In the genomic region with DNA sequence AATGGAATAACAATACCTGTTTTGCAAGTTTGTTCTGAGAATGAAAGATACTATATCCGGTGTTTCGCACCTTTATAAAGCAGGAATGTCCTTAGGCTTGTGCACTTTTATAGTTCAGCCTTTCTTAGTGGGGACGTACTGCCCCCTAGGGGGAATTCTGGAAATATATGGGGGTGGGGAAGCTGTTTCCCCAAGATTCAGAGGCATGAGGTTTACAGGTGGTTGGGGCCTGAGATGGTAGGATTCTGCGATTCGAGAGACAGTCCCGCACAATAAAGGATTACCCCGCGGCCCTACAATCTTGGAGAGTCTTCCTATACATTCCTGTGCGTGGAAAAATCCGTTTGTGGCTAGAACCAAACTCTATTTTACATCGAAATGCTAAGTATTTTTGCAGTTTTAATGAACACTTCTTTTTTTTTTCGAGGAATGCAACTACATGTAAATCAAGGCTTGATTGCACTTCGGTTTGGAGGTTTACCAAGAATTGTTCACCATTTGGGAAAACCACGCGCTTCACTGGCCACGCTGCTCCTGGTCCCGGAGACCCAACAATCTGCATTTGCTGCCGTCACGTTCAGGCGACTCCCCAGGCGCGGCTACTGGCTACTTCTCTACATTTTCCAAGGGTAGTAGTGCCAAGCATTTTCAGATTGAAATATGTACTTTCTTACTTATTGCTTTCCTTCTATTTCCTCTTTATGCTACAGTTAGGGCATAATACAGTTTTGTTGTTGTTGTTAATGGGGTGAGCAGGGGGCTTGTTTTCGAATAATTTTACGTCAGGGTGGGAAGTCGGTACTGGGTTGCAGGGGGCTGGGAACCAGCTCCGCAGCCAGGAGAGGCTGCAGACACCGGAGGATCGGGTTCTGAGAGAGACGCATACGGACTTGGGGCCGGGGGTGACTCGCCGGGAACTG, we compare ENCODE assay signal across 8 cellular contexts. TPM values are rescaled to one million over a fixed set of nuclear protein-coding genes. Genes with fewer than 3 reads are reported as not detected.
A peak's percentile ranks its signal among the peaks of the same experiment; 100 is the strongest.
DNase-seq lines count a peak whose midpoint lies in the region; ATAC-seq, FAIRE-seq and TF ChIP-seq lines count a peak whose summit lies in the region.

No MANE protein-coding gene starts in this region.

- H3K27ac ChIP-seq in HCT116 (ENCODE audit: low read depth, low read length) (no peak overlapping the region), K562 (ENCODE audit: extremely low read depth, low read depth, low read length) (no peak overlapping the region), iPS DF 6.9 (ENCODE audit: low read length) (no peak overlapping the region), sigmoid colon (peak overlapping the region; percentile 10 to 65 (median 58))

- in situ Hi-C loops in K562 (cut with MboI), result loop anchor here (5.0 to 25.0 kb wide), 5 partner anchors 121 to 991 kb away; no protein-coding TSS in a partner anchor

- peak; percentile 77 for ATAC-seq in HCT116
- peak; percentile 85 for ATAC-seq in K562
- no peak for ATAC-seq in GM21390 (IDR thresholded peaks at IDR 0.05; ENCODE audit: unreplicated experiment)

- no peaks in the 10 kb centered on the region for H3K27me3 ChIP-seq in HCT116 (ENCODE audit: insufficient read depth, low read length)
- H3K27me3 ChIP-seq in K562 (ENCODE audit: control insufficient read depth in 2 of 2, insufficient read depth in 2 of 2, low read length in 2 of 2), result no peaks in the 10 kb centered on the region
- no peaks in the 10 kb centered on the region; the same call in 1 of the 2 replicates for H3K27me3 ChIP-seq in iPS DF 6.9 (ENCODE audit: control insufficient read depth, insufficient read depth, low read length)
- no peaks in the 10 kb centered on the region for H3K27me3 ChIP-seq in sigmoid colon

- CTCF ChIA-PET in HCT116 (lab: Charles Lee) (interaction anchor here (0.6 to 3.1 kb wide), 19 partner anchors 11 to 1002 kb away, joined by 3 to 32 read pairs (median 4); a partner anchor contains a TSS), K562 (lab: Yijun Ruan, JAX; ENCODE audit: low intra/inter-chr PET ratio) (interaction anchor here (0.6 to 3.3 kb wide), 7 partner anchors 13 to 323 kb away, joined by 3 to 27 read pairs (median 4); a partner anchor contains a TSS)

- no TSS peak for BruUV-seq in HCT116 (replicated peaks; lab: Mats Ljungman, UMichigan)
- TSS peak; percentile 48 for BruUV-seq in K562 (replicated peaks; lab: Mats Ljungman, UMichigan)

- H2AFZ ChIP-seq in HCT116 (ENCODE audit: low read depth, low read length, poor library complexity, severe bottlenecking), result peak overlapping the region; percentile 90
- peak overlapping the region; percentile 88 for H2AFZ ChIP-seq in K562 (ENCODE audit: low read depth, low read length)

- H3K9me3 ChIP-seq in ES-I3 (ENCODE audit: control insufficient read depth, insufficient read depth, low read length), result no peaks in the 10 kb centered on the region
- H3K9me3 ChIP-seq in HCT116 (ENCODE audit: control insufficient read depth in 1 of 2, insufficient read depth in 1 of 2, low read depth in 1 of 2, low read length in 2 of 2), result no peaks in the 10 kb centered on the region
- H3K9me3 ChIP-seq in K562 (replicated peaks; ENCODE audit: control insufficient read depth, insufficient read depth, low read depth, low read length), result no peaks in the 10 kb centered on the region
- H3K9me3 ChIP-seq in iPS DF 6.9 (ENCODE audit: control insufficient read depth, insufficient read depth, low read length), result no peaks in the 10 kb centered on the region; the same call in 1 of the 2 replicates
- H3K9me3 ChIP-seq in sigmoid colon, result no peaks in the 10 kb centered on the region

- RAD21 ChIA-PET in HCT116 (lab: Charles Lee; ENCODE audit: low non-redundant PET in 1 of 2, low total read pairs in 2 of 2, uncharacterized antibody in 2 of 2, unreplicated experiment in 2 of 2), result interaction anchor here (0.8 to 1.7 kb wide), 7 partner anchors 129 to 330 kb away, joined by 3 to 7 read pairs (median 3); no protein-coding TSS in a partner anchor

- H4K20me1 ChIP-seq in HCT116 (ENCODE audit: insufficient read depth), result no peaks in the 10 kb centered on the region
- no peaks in the 10 kb centered on the region for H4K20me1 ChIP-seq in K562 (replicated peaks; ENCODE audit: control insufficient read depth, insufficient read depth, low read length)

- no peaks in the 10 kb centered on the region for H3K9me2 ChIP-seq in HCT116 (ENCODE audit: insufficient read depth)

- peak overlapping the region; percentile 100 for H3K4me2 ChIP-seq in HCT116 (ENCODE audit: low read length)
- H3K4me2 ChIP-seq in K562 (ENCODE audit: insufficient read depth, low read length), result peak overlapping the region; percentile 82

- H3K4me1 ChIP-seq in ES-I3 (ENCODE audit: insufficient read depth, low read length), result no peaks in the 10 kb centered on the region
- H3K4me1 ChIP-seq in HCT116 (ENCODE audit: control insufficient read depth in 1 of 2, insufficient read depth in 2 of 2, low read length in 2 of 2), result peaks cover 10 to 20% of the 10 kb centered on the region in 2 experiments; a peak in 3 of 4 replicates
- H3K4me1 ChIP-seq in K562 (replicated peaks in 1 of 2; ENCODE audit: control insufficient read depth in 2 of 2, insufficient read depth in 2 of 2, low read length in 2 of 2), result peaks cover 22% of the 10 kb centered on the region in 2 experiments; a peak in 4 of 5 replicates
- no peaks in the 10 kb centered on the region; the same call in 1 of the 2 replicates for H3K4me1 ChIP-seq in iPS DF 6.9 (ENCODE audit: control insufficient read depth, insufficient read depth, low read length)
- peaks cover 0 to 22% (median 20%) of the 10 kb centered on the region in 4 donors for H3K4me1 ChIP-seq in sigmoid colon

- peak; percentile 88 for TF ChIP-seq RAD21 in HCT116 (IDR thresholded peaks at IDR 0.05; ENCODE audit: low read depth)
- TF ChIP-seq RAD21 in K562 (CRISPR knock-in tag; conservative IDR thresholded peaks at IDR 0.05 in 1 of 2, IDR thresholded peaks at IDR 0.05 in 1 of 2), result peak; percentile 83 to 92

- peak; percentile 72 to 89 (median 85) for TF ChIP-seq CTCF in HCT116 (IDR thresholded peaks at IDR 0.05 in 2 of 3, conservative IDR thresholded peaks at IDR 0.05 in 1 of 3; ENCODE audit: borderline replicate concordance in 1 of 3, insufficient read depth in 1 of 3, low read depth in 2 of 3, low read length in 2 of 3)
- peak; percentile 74 to 87 (median 78) for TF ChIP-seq CTCF in K562 (IDR thresholded peaks at IDR 0.05 in 2 of 3, conservative IDR thresholded peaks at IDR 0.05 in 1 of 3; ENCODE audit: insufficient read depth in 2 of 3, low read depth in 1 of 3, low read length in 3 of 3)
- TF ChIP-seq CTCF in sigmoid colon (IDR thresholded peaks at IDR 0.05), result peak in 3 of 4 experiments; percentile 67 to 83 (median 75)

- H3K9me1 ChIP-seq in K562 (ENCODE audit: control insufficient read depth, insufficient read depth, low read length), result no peaks in the 10 kb centered on the region

- peaks cover 16% of the 10 kb centered on the region for H3K36me3 ChIP-seq in ES-I3 (ENCODE audit: insufficient read depth, low read length)
- H3K36me3 ChIP-seq in HCT116 (ENCODE audit: control insufficient read depth in 1 of 2, insufficient read depth in 2 of 2, low read length in 2 of 2), result peaks cover 0 to 2% of the 10 kb centered on the region in 2 experiments; a peak in 1 of 4 replicates
- no peaks in the 10 kb centered on the region for H3K36me3 ChIP-seq in K562 (ENCODE audit: control insufficient read depth, insufficient read depth, low read length)
- peaks cover 2% of the 10 kb centered on the region; the same call in 1 of the 2 replicates for H3K36me3 ChIP-seq in iPS DF 6.9 (ENCODE audit: control insufficient read depth, insufficient read depth, low read length)
- peaks cover 0 to 21% (median 4%) of the 10 kb centered on the region in 4 donors for H3K36me3 ChIP-seq in sigmoid colon

- TF ChIP-seq EP300 in K562 (IDR thresholded peaks at IDR 0.05; ENCODE audit: low read length), result no peak
- TF ChIP-seq EP300 in sigmoid colon (IDR thresholded peaks at IDR 0.05), result no peak

- intact Hi-C loops in HCT116 (cut with micrococcal nuclease) (loop anchor here (1.0 to 5.0 kb wide), 6 partner anchors 73 to 313 kb away; a partner anchor contains a TSS), K562 (cut with micrococcal nuclease) (loop anchor here (1.0 to 5.0 kb wide), 7 partner anchors 57 to 313 kb away; a partner anchor contains a TSS), sigmoid colon (cut with DNase I) (loop anchor here (2.0 to 10.0 kb wide), 7 partner anchors 127 to 983 kb away; a partner anchor contains a TSS)

- POLR2A ChIA-PET in HCT116 (lab: Charles Lee) (interaction anchor here (1.0 kb wide), 1 partner anchor 115 kb away, joined by 3 read pairs; a partner anchor contains a TSS), K562 (lab: Yijun Ruan, JAX) (interaction anchor here (0.6 to 1.0 kb wide), 2 partner anchors 202 to 312 kb away, joined by 3 read pairs; no protein-coding TSS in a partner anchor)

- H3K4me3 ChIP-seq in HCT116 (replicated peaks in 1 of 2; ENCODE audit: low read depth in 1 of 2, low read length in 2 of 2) (peak overlapping the region; percentile 60 to 69), K562 (peak overlapping the region; percentile 64), iPS DF 6.9 (ENCODE audit: low read length) (peak overlapping the region; percentile 82), sigmoid colon (peak overlapping the region; percentile 50 to 74 (median 64))

- peak overlapping the region; percentile 58; the same call in 1 of the 2 replicates for H3K9ac ChIP-seq in ES-I3 (ENCODE audit: low read depth, low read length)
- H3K9ac ChIP-seq in HCT116 (ENCODE audit: low read length), result peak overlapping the region; percentile 60
- peak overlapping the region; percentile 41 to 83 for H3K9ac ChIP-seq in K562 (ENCODE audit: insufficient read depth in 1 of 2, low read depth in 2 of 2, low read length in 2 of 2)

- DNase-seq in HCT116 (ENCODE audit: low read depth, low spot score) (peak; percentile 63), NCI-H146 (lab: John Stamatoyannopoulos, UW) (peak; percentile 60), T-helper 2 cell (peak in 4 of 5 experiments; percentile 23 to 48 (median 37)), K562 (ENCODE audit: extremely low read depth in 1 of 4, low spot score in 3 of 4) (peak; percentile 63 to 78 (median 70)), iPS DF 6.9 (ENCODE audit: low read depth, low spot score) (peak; percentile 61), sigmoid colon (peak; percentile 66)

- TF ChIP-seq POLR2A in HCT116 (IDR thresholded peaks at IDR 0.05; ENCODE audit: borderline replicate concordance, extremely low read depth, insufficient read depth, insufficient read length) (no peak), K562 (conservative IDR thresholded peaks at IDR 0.05) (no peak), sigmoid colon (IDR thresholded peaks at IDR 0.05) (no peak)

- WGBS in K562 (ENCODE audit: insufficient coverage, low coverage, missing lambda C conversion rate), result 5% methylated on average over 32 of the region's 33 CpGs
- whole genome bisulfite sequencing in iPS DF 6.9 (ENCODE audit: insufficient coverage, insufficient read length), result no CpG with 5 or more reads among the region's 33 CpGs
- 0 to 1% methylated on average over 33 of the region's 33 CpGs for WGBS in sigmoid colon, 2 donors

- FAIRE-seq in K562 (lab: Jason Lieb, UNC), result peak; percentile 86

- no peaks in the 10 kb centered on the region for H3K79me2 ChIP-seq in HCT116 (ENCODE audit: insufficient read depth, low read length)
- H3K79me2 ChIP-seq in K562 (ENCODE audit: control insufficient read depth, insufficient read depth, low read length), result no peaks in the 10 kb centered on the region

RNA-seq across cellular contexts. Expression of a gene that starts 0.8 kb away (rescaled TPM):
- total RNA-seq in HCT116 (2021; ENCODE audit: unreplicated experiment) (1.5 TPM), K562 (2014; rRNA removed) (0.09 and 0.33 TPM in 2 replicates), K562 (2014; rRNA removed; fragmentation: Illumina TruSeq; extraction: Trizol) (0.32 and 0.44 TPM in 2 replicates), K562 (2015; rRNA removed; fragmentation: Illumina TruSeq; extraction: Trizol) (0.29 and 0.34 TPM in 2 replicates), K562 (2021) (0.11 and 0.33 TPM in 2 replicates), sigmoid colon (under 1 TPM in 3 of 4 donors, not detected in 1; 0.27 to 0.83 (median 0.33) TPM)
- polyA plus RNA-seq in HCT116 (2012), result 0.60 and 0.96 TPM in 2 replicates
- 0.35 and 1.3 TPM in 2 replicates for total RNA-seq in K562 (2011; cell fraction: chromatin; rRNA removed; ENCODE audit: low replicate concordance)
- total RNA-seq in K562 (2011; cell fraction: nucleolus; rRNA removed), result 0.13 and 0.17 TPM in 2 replicates
- 0.44 and 0.46 TPM in 2 replicates for total RNA-seq in K562 (2011; cell fraction: nucleoplasm; rRNA removed)
- polyA plus RNA-seq in K562 (2011; rRNA removed) (0.35 and 0.39 TPM in 2 replicates), K562 (2014; fragmentation: Illumina TruSeq; extraction: Trizol) (0.28 and 0.36 TPM in 2 replicates), K562 (2014; fragmentation: Nextera tagmentation; extraction: Ambion mirVana) (under 1 TPM; 0.27 to 0.30 TPM), K562 (2014; rRNA removed) (0.27 and 0.42 TPM in 2 replicates), sigmoid colon (under 1 TPM in 2 of 3 donors, not detected in 1; 0.17 to 0.60 TPM)
- polyA plus RNA-seq in K562 (2011; cell fraction: cytosol; rRNA removed), result 0.07 and 0.24 TPM in 2 replicates
- polyA plus RNA-seq in K562 (2011; cell fraction: nucleus; rRNA removed), result 0.23 and 0.34 TPM in 2 replicates
- 0.30 and 1.0 TPM in 2 replicates for polyA plus RNA-seq in K562 (2012)
- 0.07 and 0.42 TPM in 2 replicates for polyA minus RNA-seq in K562 (2011; rRNA and poly(A)+ RNA removed)
- polyA minus RNA-seq in K562 (2011; cell fraction: cytosol; rRNA and poly(A)+ RNA removed), result not detected in 2 replicates
- 0.13 and 0.22 TPM in 2 replicates for polyA minus RNA-seq in K562 (2011; cell fraction: nucleus; rRNA and poly(A)+ RNA removed)

RNA-seq across cellular contexts. Expression of a gene that starts 31.4 kb away (rescaled TPM):
- total RNA-seq in HCT116 (2021; ENCODE audit: unreplicated experiment), result 15.7 TPM
- polyA plus RNA-seq in HCT116 (2012), result 8.8 and 13.0 TPM in 2 replicates
- total RNA-seq in K562 (2011; cell fraction: chromatin; rRNA removed; ENCODE audit: low replicate concordance), result 4.2 and 12.8 TPM in 2 replicates
- 1.8 and 3.4 TPM in 2 replicates for total RNA-seq in K562 (2011; cell fraction: nucleolus; rRNA removed)
- total RNA-seq in K562 (2011; cell fraction: nucleoplasm; rRNA removed), result 3.9 and 6.0 TPM in 2 replicates
- 5.3 and 6.4 TPM in 2 replicates for total RNA-seq in K562 (2014; rRNA removed)
- 7.1 and 8.3 TPM in 2 replicates for total RNA-seq in K562 (2014; rRNA removed; fragmentation: Illumina TruSeq; extraction: Trizol)
- total RNA-seq in K562 (2015; rRNA removed; fragmentation: Illumina TruSeq; extraction: Trizol), result 6.7 and 7.5 TPM in 2 replicates
- total RNA-seq in K562 (2021), result 3.6 and 6.2 TPM in 2 replicates
- polyA plus RNA-seq in K562 (2011; rRNA removed), result 4.8 and 10.0 TPM in 2 replicates
- 1.5 and 2.3 TPM in 2 replicates for polyA plus RNA-seq in K562 (2011; cell fraction: cytosol; rRNA removed)
- 4.6 and 4.7 TPM in 2 replicates for polyA plus RNA-seq in K562 (2011; cell fraction: nucleus; rRNA removed)
- 5.4 and 6.5 TPM in 2 replicates for polyA plus RNA-seq in K562 (2012)
- 8.7 and 10.3 TPM in 2 replicates for polyA plus RNA-seq in K562 (2014; fragmentation: Illumina TruSeq; extraction: Trizol)
- polyA plus RNA-seq in K562 (2014; fragmentation: Nextera tagmentation; extraction: Ambion mirVana), result 10 to 100 TPM in 1 of 2 experiments, 1 to 10 TPM in 1; 9.3 to 11.0 TPM
- polyA plus RNA-seq in K562 (2014; rRNA removed), result 6.4 and 9.9 TPM in 2 replicates
- polyA minus RNA-seq in K562 (2011; rRNA and poly(A)+ RNA removed), result 4.1 and 9.6 TPM in 2 replicates
- 3.3 and 3.6 TPM in 2 replicates for polyA minus RNA-seq in K562 (2011; cell fraction: cytosol; rRNA and poly(A)+ RNA removed)
- 1.2 and 1.4 TPM in 2 replicates for polyA minus RNA-seq in K562 (2011; cell fraction: nucleus; rRNA and poly(A)+ RNA removed)
- total RNA-seq in sigmoid colon, result 10 to 100 TPM in 3 of 4 donors, 1 to 10 TPM in 1; 8.7 to 22.2 (median 14.1) TPM
- 10 to 100 TPM; 21.0 to 26.5 (median 25.7) TPM for polyA plus RNA-seq in sigmoid colon

Comparison
In these comparisons a context has a peak if more than half of its experiments do, and no peak if none do; other contexts are left out.
1. H3K27ac ChIP-seq: peak in sigmoid colon (4 of 4); none in HCT116 (single experiment), K562 (single experiment) and iPS DF 6.9 (single experiment).
2. Peak in every context shown above with its lines, with median percentiles within 50 percentile points of each other: H3K9ac ChIP-seq, DNase-seq, H3K4me3 ChIP-seq and CTCF ChIP-seq.